22 cellular contexts compared by ENCODE assay signal in genomic region chr4:44623687-44624086, GRCh38. TPM values are rescaled to one million over a fixed set of nuclear protein-coding genes. Genes with fewer than 3 reads are reported as not detected.
A peak's percentile ranks its signal among the peaks of the same experiment; 100 is the strongest.
DNase-seq lines count a peak whose midpoint lies in the region; ATAC-seq and TF ChIP-seq lines count a peak whose summit lies in the region.
"Had no signal": no experiment of that assay in that cellular context is flagged by ENCODE, and none has a peak within 500 bp of the region (broad histone marks: within the 10 kb centered on the region; RNA-seq: fewer than 3 reads in every experiment).

No MANE protein-coding gene starts in this region.

- no peak overlapping the region for H3K4me3 ChIP-seq in fibroblast of the aortic adventitia (ENCODE audit: low read depth, low read length)
- H3K4me3 ChIP-seq: BLaER1, GM12878, GM23338, HAP-1 had no signal

- DNase-seq in NCI-H446 (lab: John Stamatoyannopoulos, UW), result peak; percentile 19 to 26
- peak; percentile 10 for DNase-seq in fibroblast of the aortic adventitia (ENCODE audit: low read depth)
- DNase-seq in pons (ENCODE audit: low spot score), result peak; percentile 35
- DNase-seq in NCI-H146 treated with DMSO at 0.1 percent for 48 hours (lab: John Stamatoyannopoulos, UW; ENCODE audit: unreplicated experiment), result no peak
- no peak for DNase-seq in D341Med (ENCODE audit: low spot score)
- DNase-seq: Caco-2; CD4-positive, CD25-positive, alpha-beta regulatory T cell; CD8-positive, alpha-beta T cell; DMS 273 treated with DMSO at 0.1 percent for 48 hours; DMS79; EL; GDM1; HFFc6 had no signal

- no peak for ATAC-seq in GM18511 (IDR thresholded peaks at IDR 0.05; ENCODE audit: unreplicated experiment)
- ATAC-seq: CD8-positive, alpha-beta T cell; GM12878; GM23338 had no signal

- TF ChIP-seq CTCF in fibroblast of the aortic adventitia (IDR thresholded peaks at IDR 0.05; ENCODE audit: insufficient read depth, low read length), result no peak

RNA-seq across cellular contexts. Expression of gene YIPF7, which starts 27.7 kb away (rescaled TPM):
- not detected in 2 replicates for total RNA-seq in fibroblast of the aortic adventitia (ENCODE audit: low replicate concordance)
- total RNA-seq: A172; A673; B cell; Caco-2; CD4-positive, CD25-positive, alpha-beta regulatory T cell; CD8-positive, alpha-beta T cell; GM12878; GM23338; H4; HFFc6 had no signal

RNA-seq across cellular contexts. Expression of gene GUF1, which starts 54.5 kb away (rescaled TPM):
- total RNA-seq in fibroblast of the aortic adventitia (ENCODE audit: low replicate concordance), result 21.9 and 28.5 TPM in 2 replicates

Comparison
In these comparisons a context has a peak if more than half of its experiments do, and no peak if none do; other contexts are left out.
1. DNase-seq: peak in NCI-H446 (2 of 2), fibroblast of the aortic adventitia (single experiment) and pons (single experiment); none in NCI-H146 treated with DMSO at 0.1 percent for 48 hours (single experiment) and D341Med (single experiment).